8 cellular contexts compared by ENCODE assay signal in the genomic region with DNA sequence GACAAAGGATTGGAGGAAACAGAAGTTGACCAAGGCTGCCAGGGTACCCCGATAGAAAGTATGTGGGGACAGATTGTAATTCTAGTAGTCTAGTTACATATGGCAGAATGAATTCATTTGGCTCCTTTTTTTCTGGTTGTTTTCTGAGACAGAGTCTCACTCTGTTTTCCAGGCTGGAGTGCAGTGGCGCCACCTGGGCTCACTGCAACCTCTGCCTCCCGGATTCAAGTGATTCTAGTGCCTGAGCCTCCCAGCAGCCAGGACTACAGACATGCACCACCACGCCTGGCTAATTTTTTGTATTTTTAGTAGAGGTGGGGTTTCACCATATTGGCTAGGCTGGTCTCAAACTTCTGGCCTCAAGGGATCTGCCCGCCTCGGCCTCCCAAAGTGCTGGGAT. TPM values are rescaled to one million over a fixed set of nuclear protein-coding genes. Genes with fewer than 3 reads are reported as not detected.
DNase-seq lines count a peak whose midpoint lies in the region; ATAC-seq and TF ChIP-seq lines count a peak whose summit lies in the region.
"Not testable (repeated sequence)": the region's sequence is repeated elsewhere in the genome, so short reads cannot be mapped to it uniquely, and the experiment has no call there.

No MANE protein-coding gene starts in this region.

- H3K4me2 ChIP-seq in KMS-11: not testable (repeated sequence)

- H3K36me3 Mint-ChIP-seq in endodermal cell (ENCODE audit: low read depth) (peaks cover 60% of the 10 kb centered on the region), osteocyte (ENCODE audit: unreplicated experiment) (peaks cover 29% of the 10 kb centered on the region)

- H3K4me1 ChIP-seq in KMS-11 (ENCODE audit: low read depth, poor library complexity, severe bottlenecking); Panc1 (ENCODE audit: control insufficient read depth, insufficient read depth, low read length); endodermal cell (ENCODE audit: control insufficient read depth, insufficient read depth, low read length): not testable (repeated sequence)

- not testable (repeated sequence) for H3K79me2 ChIP-seq in KMS-11 (ENCODE audit: insufficient read depth, low read depth)

- not testable (repeated sequence) for H3K36me3 ChIP-seq in KMS-11 (ENCODE audit: insufficient read depth); Panc1 (ENCODE audit: control insufficient read depth, insufficient read depth, low read length)
- H3K36me3 ChIP-seq in endodermal cell (ENCODE audit: control insufficient read depth, insufficient read depth, low read length): peaks cover 84% of the 10 kb centered on the region

- POLR2A ChIA-PET in Panc1 (lab: Charles Lee): not testable (repeated sequence)

- in situ Hi-C loops in Panc1 (cut with HindIII; ENCODE audit: low pct_unique_long_range_greater_than_20kb, low sequenced_read_pairs): not testable (repeated sequence)

- intact Hi-C loops in Panc1 (cut with micrococcal nuclease; ENCODE audit: unreplicated experiment): not testable (repeated sequence)

- not testable (repeated sequence) for H3K4me3 ChIP-seq in AG09309 (ENCODE audit: control insufficient read depth, low read depth, low read length); KMS-11 (IDR thresholded peaks at IDR 0.05; ENCODE audit: insufficient read depth, low read depth, low read length); Panc1 (ENCODE audit: low read depth in 2 of 2, low read length in 2 of 2); endodermal cell (ENCODE audit: low read length)

- TF ChIP-seq CTCF in AG09309 (IDR thresholded peaks at IDR 0.05; ENCODE audit: control insufficient read depth, insufficient read depth, low read depth, low read length, missing control alignments) (peak; percentile 35), KMS-11 (conservative IDR thresholded peaks at IDR 0.05; ENCODE audit: low read depth, low read length) (peak; percentile 31; the same call in 1 of the 2 replicates), Panc1 (IDR thresholded peaks at IDR 0.05) (peak; percentile 79), endodermal cell (conservative IDR thresholded peaks at IDR 0.05) (peak; percentile 85), osteocyte (IDR thresholded peaks at IDR 0.05) (peak; percentile 50)

- not testable (repeated sequence) for DNase-seq in AG09309 (ENCODE audit: low read depth); Panc1 (ENCODE audit: low read depth, low spot score); osteocyte (ENCODE audit: extremely low spot score, unreplicated experiment)
- DNase-seq in ELR (ENCODE audit: low read depth) (peak; percentile 10), amniotic epithelial cell (ENCODE audit: low read depth) (peak; percentile 5), endodermal cell (peak; percentile 84), iris pigment epithelial cell (ENCODE audit: low read depth) (peak; percentile 6)

- H2AFZ ChIP-seq in KMS-11 (ENCODE audit: low read depth): not testable (repeated sequence)

- H3K27ac ChIP-seq in KMS-11; Panc1 (ENCODE audit: low read length); endodermal cell (ENCODE audit: low read depth, low read length): not testable (repeated sequence)

- H3K27me3 ChIP-seq in KMS-11 (ENCODE audit: insufficient read depth, low read depth); Panc1 (ENCODE audit: control insufficient read depth, insufficient read depth, low read length); endodermal cell (ENCODE audit: control insufficient read depth, insufficient read depth, low read length, poor library complexity, severe bottlenecking): not testable (repeated sequence)

- H3K9ac ChIP-seq in KMS-11; endodermal cell (ENCODE audit: extremely low read depth, low read length, poor library complexity, severe bottlenecking): not testable (repeated sequence)

- H3K4me3 Mint-ChIP-seq in endodermal cell; osteocyte (ENCODE audit: unreplicated experiment): not testable (repeated sequence)

- not testable (repeated sequence) for BruUV-seq in Panc1 (replicated peaks; lab: Mats Ljungman, UMichigan)

- not testable (repeated sequence) for H3K27ac Mint-ChIP-seq in endodermal cell; osteocyte (ENCODE audit: unreplicated experiment)

- not testable (repeated sequence) for H3K9me3 Mint-ChIP-seq in endodermal cell; osteocyte (ENCODE audit: unreplicated experiment)

- not testable (repeated sequence) for H4K20me1 ChIP-seq in KMS-11 (ENCODE audit: insufficient read depth)

- peak; percentile 60; the same call in 1 of the 2 replicates for ATAC-seq in Panc1

- H3K27me3 Mint-ChIP-seq in endodermal cell (ENCODE audit: insufficient read depth); osteocyte (ENCODE audit: unreplicated experiment): not testable (repeated sequence)

- not testable (repeated sequence) for H3K9me3 ChIP-seq in Panc1 (ENCODE audit: control insufficient read depth, insufficient read depth, low read depth, low read length); endodermal cell (ENCODE audit: control insufficient read depth, low read length)

- CTCF ChIA-PET in Panc1 (lab: Charles Lee): not testable (repeated sequence)

- H3K4me1 Mint-ChIP-seq in endodermal cell; osteocyte (ENCODE audit: unreplicated experiment): not testable (repeated sequence)

- 86 to 89% methylated on average over 5 to 6 of the region's 6 CpGs for WGBS in endodermal cell (ENCODE audit: insufficient coverage in 1 of 2, insufficient read length in 1 of 2), 2 experiments

RNA-seq across cellular contexts. Expression of a gene that starts 30.3 kb away (rescaled TPM):
- total RNA-seq in Panc1 (2021; ENCODE audit: unreplicated experiment) (882 TPM), endodermal cell (1,000 to 10,000 TPM in 1 of 2 donors, 100 to 1,000 TPM in 1; 970 to 1,088 TPM), osteocyte (981 and 1,003 TPM in 2 replicates)
- polyA plus RNA-seq in Panc1 (2012; ENCODE audit: insufficient read length): 1,181 TPM
- 1,754 TPM for polyA plus RNA-seq in endodermal cell (2013, experiment 1 of 2)
- polyA plus RNA-seq in endodermal cell (2013, experiment 2 of 2): 1,672 TPM

Comparison
In these comparisons a context has a peak if more than half of its experiments do, and no peak if none do; other contexts are left out.
1. CTCF ChIP-seq: peak in every context shown above with its lines; median percentile 85 in endodermal cell; 79 in Panc1; 50 in osteocyte; 35 in AG09309; 31 in KMS-11.